In genomic region chr12:109606261-109607028, GRCh38 we compare ENCODE assay signal across 12 cellular contexts. TPM values are rescaled to one million over a fixed set of nuclear protein-coding genes. Genes with fewer than 3 reads are reported as not detected.
A peak's percentile ranks its signal among the peaks of the same experiment; 100 is the strongest.
DNase-seq lines count a peak whose midpoint lies in the region; TF ChIP-seq lines count a peak whose summit lies in the region.
"Had no signal": no experiment of that assay in that cellular context is flagged by ENCODE, and none has a peak within 500 bp of the region (broad histone marks: within the 10 kb centered on the region; RNA-seq: fewer than 3 reads in every experiment).

No MANE protein-coding gene starts in this region.

- peaks cover 13% of the 10 kb centered on the region for H3K4me1 Mint-ChIP-seq in glutamatergic neuron (ENCODE audit: low read depth, unreplicated experiment)
- H3K4me1 Mint-ChIP-seq in activated naive CD4-positive, alpha-beta T cell treated with anti-CD3 and anti-CD28 coated beads, Interleukin-2, amount 10 ng/mL, durations not matched to agents 7 days and 5 days, result no peaks in the 10 kb centered on the region

- H3K27ac Mint-ChIP-seq in glutamatergic neuron (ENCODE audit: unreplicated experiment), result peak overlapping the region; percentile 89
- no peak overlapping the region for H3K27ac Mint-ChIP-seq in activated naive CD4-positive, alpha-beta T cell treated with anti-CD3 and anti-CD28 coated beads, Interleukin-2, amount 10 ng/mL, durations not matched to agents 7 days and 5 days
- H3K27ac Mint-ChIP-seq: CD8-positive, alpha-beta memory T cell had no signal

- no peak for TF ChIP-seq CTCF in glutamatergic neuron (IDR thresholded peaks at IDR 0.05; ENCODE audit: partially characterized antibody, unreplicated experiment)

- peak; percentile 67 for DNase-seq in DMS53 treated with DMSO at 0.1 percent for 48 hours (lab: John Stamatoyannopoulos, UW; ENCODE audit: unreplicated experiment)
- peak; percentile 88 for DNase-seq in SK-N-DZ (ENCODE audit: low spot score)
- DNase-seq in glutamatergic neuron, result peak; percentile 74
- DNase-seq in occipital lobe (lab: John Stamatoyannopoulos, UW), result peak; percentile 28
- DNase-seq in NCI-H1105 (lab: John Stamatoyannopoulos, UW), result no peak
- no peak for DNase-seq in NCI-H146 (lab: John Stamatoyannopoulos, UW)
- no peak for DNase-seq in activated naive CD4-positive, alpha-beta T cell treated with anti-CD3 and anti-CD28 coated beads, Interleukin-2, amount 10 ng/mL, durations not matched to agents 7 days and 5 days
- no peak for DNase-seq in LoVo (ENCODE audit: low spot score)
- DNase-seq: CD8-positive, alpha-beta memory T cell; effector memory CD4-positive, alpha-beta T cell; kidney; T-helper 1 cell had no signal

- no peaks in the 10 kb centered on the region for H3K27me3 Mint-ChIP-seq in glutamatergic neuron (ENCODE audit: unreplicated experiment)
- H3K27me3 Mint-ChIP-seq in activated naive CD4-positive, alpha-beta T cell treated with anti-CD3 and anti-CD28 coated beads, Interleukin-2, amount 10 ng/mL, durations not matched to agents 7 days and 5 days, result peaks cover 76% of the 10 kb centered on the region

- H3K9me3 Mint-ChIP-seq in glutamatergic neuron (ENCODE audit: unreplicated experiment), result peaks cover 6% of the 10 kb centered on the region
- no peaks in the 10 kb centered on the region for H3K9me3 Mint-ChIP-seq in activated naive CD4-positive, alpha-beta T cell treated with anti-CD3 and anti-CD28 coated beads, Interleukin-2, amount 10 ng/mL, durations not matched to agents 7 days and 5 days

- CTCF ChIA-PET in activated naive CD4-positive, alpha-beta T cell treated with anti-CD3 and anti-CD28 coated beads, Interleukin-2, amount 10 ng/mL, durations not matched to agents 7 days and 5 days (lab: Charles Lee), result interaction anchor here (0.8 to 1.3 kb wide), 3 partner anchors 9 to 176 kb away, joined by 3 to 7 read pairs (median 3); no protein-coding TSS in a partner anchor

- H3K4me3 Mint-ChIP-seq in glutamatergic neuron (ENCODE audit: unreplicated experiment), result no peak overlapping the region
- no peak overlapping the region for H3K4me3 Mint-ChIP-seq in activated naive CD4-positive, alpha-beta T cell treated with anti-CD3 and anti-CD28 coated beads, Interleukin-2, amount 10 ng/mL, durations not matched to agents 7 days and 5 days
- H3K4me3 Mint-ChIP-seq: CD8-positive, alpha-beta memory T cell had no signal

- H3K36me3 Mint-ChIP-seq in glutamatergic neuron (ENCODE audit: unreplicated experiment), result no peaks in the 10 kb centered on the region
- H3K36me3 Mint-ChIP-seq in activated naive CD4-positive, alpha-beta T cell treated with anti-CD3 and anti-CD28 coated beads, Interleukin-2, amount 10 ng/mL, durations not matched to agents 7 days and 5 days, result no peaks in the 10 kb centered on the region
- H3K36me3 Mint-ChIP-seq: CD8-positive, alpha-beta memory T cell had no signal

RNA-seq across cellular contexts. Expression of gene MVK, which starts 32.9 kb away (rescaled TPM):
- 35.7 and 38.1 TPM in 2 replicates for polyA plus RNA-seq in SK-N-DZ (2014; cell fraction: cytosol; rRNA removed)
- 55.4 and 61.2 TPM in 2 replicates for polyA plus RNA-seq in SK-N-DZ (2014; cell fraction: nucleus; rRNA removed)
- total RNA-seq in glutamatergic neuron (ENCODE audit: unreplicated experiment), result 53.6 TPM
- 18.6 TPM for total RNA-seq in occipital lobe

RNA-seq across cellular contexts. Expression of gene MMAB, which starts 33.1 kb away (rescaled TPM):
- polyA plus RNA-seq in SK-N-DZ (2014; cell fraction: cytosol; rRNA removed), result 64.6 and 81.1 TPM in 2 replicates
- polyA plus RNA-seq in SK-N-DZ (2014; cell fraction: nucleus; rRNA removed), result 66.7 and 82.8 TPM in 2 replicates
- total RNA-seq in glutamatergic neuron (ENCODE audit: unreplicated experiment), result 28.7 TPM
- total RNA-seq in occipital lobe, result 10.8 TPM

Comparison
In these comparisons a context has a peak if more than half of its experiments do, and no peak if none do; other contexts are left out.
1. DNase-seq: peak in DMS53 treated with DMSO at 0.1 percent for 48 hours (single experiment), SK-N-DZ (single experiment), glutamatergic neuron (single experiment) and occipital lobe (single experiment); none in NCI-H1105 (single experiment), NCI-H146 (single experiment), activated naive CD4-positive, alpha-beta T cell treated with anti-CD3 and anti-CD28 coated beads, Interleukin-2, amount 10 ng/mL, durations not matched to agents 7 days and 5 days (single experiment) and LoVo (single experiment).